In the genomic region with DNA sequence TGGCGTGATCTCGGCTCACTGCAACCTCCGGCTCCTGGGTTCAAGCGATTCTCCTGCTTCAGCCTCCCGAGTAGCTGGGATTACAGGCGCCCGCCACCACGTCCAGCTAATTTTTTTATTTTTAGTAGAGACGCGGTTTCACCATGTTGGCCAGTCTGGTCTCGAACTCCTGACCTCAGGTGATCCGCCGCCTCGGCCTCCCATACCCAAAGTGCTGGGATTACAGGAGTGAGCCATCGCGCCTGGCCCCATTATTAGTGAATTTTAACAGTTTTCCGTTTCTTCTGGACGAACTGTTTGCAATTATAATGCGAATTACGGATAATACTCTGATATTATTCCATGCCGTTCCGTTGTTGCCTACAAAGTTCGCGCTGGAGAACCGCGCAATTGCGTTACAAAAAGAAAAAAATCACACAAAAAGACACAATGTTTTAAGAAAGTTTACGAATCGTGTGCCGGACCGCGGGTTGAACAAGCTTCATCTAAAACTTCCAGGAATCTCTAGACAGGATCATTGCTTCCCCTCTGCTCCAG, we compare ENCODE assay signal across 6 cellular contexts. TPM values are rescaled to one million over a fixed set of nuclear protein-coding genes. Genes with fewer than 3 reads are reported as not detected.
A peak's percentile ranks its signal among the peaks of the same experiment; 100 is the strongest.
DNase-seq lines count a peak whose midpoint lies in the region; ATAC-seq and TF ChIP-seq lines count a peak whose summit lies in the region.
"Not testable (repeated sequence)": the region's sequence is repeated elsewhere in the genome, so short reads cannot be mapped to it uniquely, and the experiment has no call there.

No MANE protein-coding gene starts in this region.

- peak overlapping the region; percentile 93 to 100 (median 98) for H3K4me3 Mint-ChIP-seq in CD8-positive, alpha-beta memory T cell
- peak overlapping the region; percentile 91 to 94 for H3K4me3 Mint-ChIP-seq in stimulated activated naive CD8-positive, alpha-beta T cell treated with anti-CD3 and anti-CD28 coated beads, Interleukin-15, amount 100 ng/mL, for 72 hours

- TF ChIP-seq POLR2A in adrenal gland (IDR thresholded peaks at IDR 0.05) = not testable (repeated sequence)

- ATAC-seq in stimulated activated naive CD8-positive, alpha-beta T cell treated with anti-CD3 and anti-CD28 coated beads, Interleukin-15, amount 100 ng/mL, for 72 hours = not testable (repeated sequence)

- H2AFZ ChIP-seq in PC-9 = peak overlapping the region; percentile 84

- not testable (repeated sequence) for H3K27me3 Mint-ChIP-seq in CD8-positive, alpha-beta memory T cell; stimulated activated naive CD8-positive, alpha-beta T cell treated with anti-CD3 and anti-CD28 coated beads, Interleukin-15, amount 100 ng/mL, for 72 hours

- CTCF ChIA-PET in CD8-positive, alpha-beta memory T cell (lab: Charles Lee) = interaction anchor here (1.2 to 1.9 kb wide), 6 partner anchors 18 to 127 kb away, joined by 3 to 10 read pairs (median 3); a partner anchor contains a TSS
- CTCF ChIA-PET in PC-9 (lab: Charles Lee) = interaction anchor here (0.5 kb wide), 1 partner anchor 30 kb away, joined by 4 read pairs; no protein-coding TSS in a partner anchor

- intact Hi-C loops in PC-9 (cut with micrococcal nuclease; ENCODE audit: unreplicated experiment) = loop anchor here (1.0 kb wide), 2 partner anchors 10 to 54 kb away; a partner anchor contains a TSS
- intact Hi-C loops in adrenal gland (cut with DNase I) = not testable (repeated sequence)

- H3K36me3 ChIP-seq in CD8-positive, alpha-beta memory T cell (ENCODE audit: insufficient read depth, low read length) = not testable (repeated sequence)
- H3K36me3 ChIP-seq in PC-9 (ENCODE audit: low read depth) = peaks cover 11% of the 10 kb centered on the region; the same call in 1 of the 2 replicates
- H3K36me3 ChIP-seq in adrenal gland (replicated peaks in 1 of 2) = peaks cover 0 to 17% of the 10 kb centered on the region in 2 donors
- H3K36me3 ChIP-seq in muscle layer of colon (ENCODE audit: insufficient read depth, low read length) = peaks cover 17% of the 10 kb centered on the region

- H3K9ac ChIP-seq in muscle layer of colon (ENCODE audit: low read length) = peak overlapping the region; percentile 52

- H3K4me1 Mint-ChIP-seq in CD8-positive, alpha-beta memory T cell = peaks cover 37 to 45% (median 45%) of the 10 kb centered on the region in 3 donors
- peaks cover 41% of the 10 kb centered on the region for H3K4me1 Mint-ChIP-seq in stimulated activated naive CD8-positive, alpha-beta T cell treated with anti-CD3 and anti-CD28 coated beads, Interleukin-15, amount 100 ng/mL, for 72 hours

- not testable (repeated sequence) for H3K9me3 Mint-ChIP-seq in CD8-positive, alpha-beta memory T cell; stimulated activated naive CD8-positive, alpha-beta T cell treated with anti-CD3 and anti-CD28 coated beads, Interleukin-15, amount 100 ng/mL, for 72 hours

- peak overlapping the region; percentile 83 for H3K4me3 ChIP-seq in CD8-positive, alpha-beta memory T cell (ENCODE audit: low read length)
- H3K4me3 ChIP-seq in PC-9 (peak overlapping the region; percentile 98), adrenal gland (peak overlapping the region in 2 of 4 donors; percentile 93 to 98), fibroblast of pulmonary artery (replicated peaks; ENCODE audit: low read depth, low read length) (peak overlapping the region; percentile 87), muscle layer of colon (ENCODE audit: low read depth in 1 of 2, low read length in 2 of 2) (peak overlapping the region; percentile 62 to 96)

- H3K27ac Mint-ChIP-seq in CD8-positive, alpha-beta memory T cell = peak overlapping the region; percentile 93 to 100 (median 99)
- H3K27ac Mint-ChIP-seq in stimulated activated naive CD8-positive, alpha-beta T cell treated with anti-CD3 and anti-CD28 coated beads, Interleukin-15, amount 100 ng/mL, for 72 hours = peak overlapping the region; percentile 99

- peaks cover 37% of the 10 kb centered on the region for H4K20me1 ChIP-seq in PC-9 (ENCODE audit: insufficient read depth)

- H3K36me3 Mint-ChIP-seq in CD8-positive, alpha-beta memory T cell = peaks cover 0 to 35% (median 9%) of the 10 kb centered on the region in 3 donors

- H3F3A ChIP-seq in PC-9 (ENCODE audit: insufficient read depth, low read depth) = peaks cover 38% of the 10 kb centered on the region

- not testable (repeated sequence) for TF ChIP-seq CTCF in PC-9 (conservative IDR thresholded peaks at IDR 0.05); adrenal gland (IDR thresholded peaks at IDR 0.05); fibroblast of pulmonary artery (IDR thresholded peaks at IDR 0.05; ENCODE audit: low read length, missing control alignments)

- H3K4me1 ChIP-seq in CD8-positive, alpha-beta memory T cell (ENCODE audit: insufficient read depth, low read length) = peaks cover 32% of the 10 kb centered on the region
- H3K4me1 ChIP-seq in PC-9 (replicated peaks; ENCODE audit: insufficient read depth) (peaks cover 35% of the 10 kb centered on the region), adrenal gland (replicated peaks in 1 of 2) (peaks cover 12 to 36% of the 10 kb centered on the region in 2 donors), muscle layer of colon (ENCODE audit: insufficient read depth, low read length) (peaks cover 31% of the 10 kb centered on the region)

- TSS peak; percentile 90 for BruUV-seq in PC-9 (replicated peaks; lab: Mats Ljungman, UMichigan)

- H3K27me3 ChIP-seq in CD8-positive, alpha-beta memory T cell (ENCODE audit: insufficient read depth, low read length, poor library complexity, severe bottlenecking); PC-9 (ENCODE audit: insufficient read depth, low read depth); adrenal gland; muscle layer of colon (ENCODE audit: control insufficient read depth in 1 of 2, insufficient read depth in 2 of 2, low read length in 2 of 2): not testable (repeated sequence)

- POLR2A ChIA-PET in CD8-positive, alpha-beta memory T cell (lab: Charles Lee) = interaction anchor here (0.5 to 3.2 kb wide), 12 partner anchors 11 to 217 kb away, joined by 3 to 16 read pairs (median 4); a partner anchor contains a TSS
- POLR2A ChIA-PET in PC-9 (lab: Charles Lee; ENCODE audit: unreplicated experiment) = interaction anchor here (0.5 to 1.1 kb wide), 7 partner anchors 9 to 133 kb away, joined by 3 to 11 read pairs (median 3); no protein-coding TSS in a partner anchor

- peak overlapping the region; percentile 55 for H3K27ac ChIP-seq in CD8-positive, alpha-beta memory T cell (ENCODE audit: low read depth, low read length)
- H3K27ac ChIP-seq in PC-9 (peak overlapping the region; percentile 76), adrenal gland (peak overlapping the region; percentile 49 to 100 (median 94)), muscle layer of colon (ENCODE audit: low read depth, low read length) (peak overlapping the region; percentile 83)

- H3K9me3 ChIP-seq in CD8-positive, alpha-beta memory T cell (ENCODE audit: low read length); PC-9 (ENCODE audit: insufficient read depth, low read depth); adrenal gland (replicated peaks in 1 of 3); muscle layer of colon (ENCODE audit: low read length): not testable (repeated sequence)

- 24 to 31% (median 29%) methylated on average over 32 of the region's 32 CpGs for WGBS in adrenal gland, 4 donors

- H3K9me2 ChIP-seq in PC-9 (ENCODE audit: insufficient read depth) = not testable (repeated sequence)

- H3K79me2 ChIP-seq in PC-9 (ENCODE audit: low read depth) = peaks cover 45% of the 10 kb centered on the region

- DNase-seq in CD8-positive, alpha-beta memory T cell; PC-9; adrenal gland; fibroblast of pulmonary artery (ENCODE audit: low read depth); stimulated activated naive CD8-positive, alpha-beta T cell treated with anti-CD3 and anti-CD28 coated beads, Interleukin-15, amount 100 ng/mL, for 72 hours: not testable (repeated sequence)

- H3K4me2 ChIP-seq in PC-9 = peak overlapping the region; percentile 98

RNA-seq across cellular contexts. Expression of a gene that starts 0.6 kb away (rescaled TPM):
- total RNA-seq in CD8-positive, alpha-beta memory T cell = 100 to 1,000 TPM; 336 to 338 TPM
- polyA plus RNA-seq in CD8-positive, alpha-beta memory T cell = 311 TPM
- total RNA-seq in PC-9 (2021) (220 and 239 TPM in 2 replicates), adrenal gland (100 to 1,000 TPM in 4 of 8 donors, 10 to 100 TPM in 4; 51.7 to 164 (median 95.5) TPM)
- polyA plus RNA-seq in adrenal gland = 100 to 1,000 TPM in 1 of 3 donors, 10 to 100 TPM in 2; 65.0 to 262 (median 76.7) TPM

RNA-seq across cellular contexts. Expression of a gene that starts 31.1 kb away (rescaled TPM):
- total RNA-seq in CD8-positive, alpha-beta memory T cell = 10 to 100 TPM; 13.1 to 14.1 TPM
- polyA plus RNA-seq in CD8-positive, alpha-beta memory T cell = 51.0 TPM
- total RNA-seq in PC-9 (2021) (16.6 and 25.2 TPM in 2 replicates), adrenal gland (100 to 1,000 TPM in 3 of 8 donors, 10 to 100 TPM in 5; 28.4 to 200 (median 71.2) TPM)
- 10 to 100 TPM; 13.1 to 47.3 (median 44.2) TPM for polyA plus RNA-seq in adrenal gland

RNA-seq across cellular contexts. Expression of a gene that starts 54.0 kb away (rescaled TPM):
- 10 to 100 TPM; 61.7 to 69.7 TPM for total RNA-seq in CD8-positive, alpha-beta memory T cell
- polyA plus RNA-seq in CD8-positive, alpha-beta memory T cell = 87.4 TPM
- 119 and 126 TPM in 2 replicates for total RNA-seq in PC-9 (2021)
- total RNA-seq in adrenal gland = 100 to 1,000 TPM in 3 of 8 donors, 10 to 100 TPM in 5; 44.4 to 155 (median 88.2) TPM
- polyA plus RNA-seq in adrenal gland = 100 to 1,000 TPM in 1 of 3 donors, 10 to 100 TPM in 2; 24.6 to 147 (median 64.9) TPM

RNA-seq across cellular contexts. Expression of a gene that starts 58.2 kb away (rescaled TPM):
- under 1 TPM; 0.55 to 0.64 TPM for total RNA-seq in CD8-positive, alpha-beta memory T cell
- polyA plus RNA-seq in CD8-positive, alpha-beta memory T cell = 0.39 TPM
- 0.85 and 0.90 TPM in 2 replicates for total RNA-seq in PC-9 (2021)
- total RNA-seq in adrenal gland = 1 to 10 TPM in 6 of 8 donors, under 1 TPM in 2; 0.24 to 3.1 (median 2.0) TPM
- polyA plus RNA-seq in adrenal gland = 10 to 100 TPM in 1 of 3 donors, 1 to 10 TPM in 1, under 1 TPM in 1; 0.20 to 21.4 (median 4.4) TPM
